ENCODE assay signal across 9 cellular contexts in the genomic region with DNA sequence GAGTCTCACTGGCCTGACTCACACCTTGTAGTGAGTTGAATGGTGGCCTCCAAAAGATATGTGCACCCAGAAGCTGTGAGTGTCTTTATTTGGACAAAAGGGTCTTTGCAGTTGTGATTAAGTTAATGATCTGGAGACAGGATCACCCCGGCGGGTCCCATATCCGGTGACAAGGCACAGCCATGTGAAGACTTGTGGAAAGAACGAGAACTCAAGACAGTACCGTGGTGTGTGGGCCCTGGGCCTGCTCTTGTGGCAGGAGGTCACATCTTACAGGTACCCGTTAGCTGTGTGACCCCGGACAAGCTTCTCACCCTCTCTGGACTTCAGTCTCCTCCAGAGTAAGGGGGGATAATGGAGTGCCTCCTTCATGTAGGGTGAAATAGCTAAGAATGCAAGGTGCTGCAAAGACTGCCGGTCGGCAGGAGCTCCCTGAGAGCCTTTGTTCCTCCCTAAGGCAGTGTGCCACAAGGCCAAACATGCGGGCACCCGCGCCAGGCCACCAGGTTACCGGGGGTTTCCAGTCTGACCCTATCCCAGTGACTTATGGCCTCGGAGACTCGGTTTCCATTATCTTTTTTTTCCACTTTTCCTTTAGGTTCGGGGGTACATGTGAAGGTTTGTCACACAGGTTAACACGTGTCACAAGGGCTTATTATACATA. TPM values are rescaled to one million over a fixed set of nuclear protein-coding genes. Genes with fewer than 3 reads are reported as not detected.
"Had no signal": no experiment of that assay in that cellular context is flagged by ENCODE, and none has a peak within 500 bp of the region (broad histone marks: within the 10 kb centered on the region; RNA-seq: fewer than 3 reads in every experiment).

No MANE protein-coding gene starts in this region.

- H3K4me3 ChIP-seq: GM23248, K562 had no signal

- H3K4me3 Mint-ChIP-seq: H9 had no signal

- FAIRE-seq: H1, H54, K562 had no signal

- H3K27ac Mint-ChIP-seq: H9 had no signal

- DNase-seq: GM23248, H9, HCEC 1CT, IMR-90, KG1 had no signal

- H3K9ac ChIP-seq: GM23248 had no signal

- H3K27ac ChIP-seq: GM23248 had no signal

- H2AFZ ChIP-seq: GM23248 had no signal

- ATAC-seq: K562 had no signal

RNA-seq across cellular contexts. Expression of a gene that starts 39.2 kb away (rescaled TPM):
- total RNA-seq: HT-29, K562 had no signal
